Comparison of ENCODE assay signal across 7 cellular contexts in the genomic region with DNA sequence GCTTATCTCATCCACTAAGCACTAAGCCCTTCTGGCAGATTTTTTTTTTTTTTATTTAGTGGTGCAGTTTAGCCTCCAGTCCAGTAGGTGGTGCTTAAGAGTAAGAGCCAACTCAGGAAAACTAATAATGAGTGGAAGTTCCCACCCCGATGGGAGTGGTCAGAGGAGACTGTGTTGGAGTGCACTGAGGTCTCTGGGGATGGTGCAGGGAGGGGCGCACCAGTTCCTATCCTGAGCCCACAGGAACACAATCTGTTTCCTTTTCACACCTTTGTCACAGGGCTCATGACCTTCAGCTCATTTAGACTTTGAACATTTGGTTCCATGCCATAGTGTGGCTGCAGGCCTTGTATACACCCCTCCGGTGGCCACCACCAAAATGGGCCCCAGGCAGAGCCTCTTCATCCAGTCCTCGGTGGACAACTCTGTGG.
A peak's percentile ranks its signal among the peaks of the same experiment; 100 is the strongest.
DNase-seq lines count a peak whose midpoint lies in the region; ATAC-seq and TF ChIP-seq lines count a peak whose summit lies in the region.

No MANE protein-coding gene starts in this region.

- H3K27me3 ChIP-seq in cardiac muscle cell = no peaks in the 10 kb centered on the region

- H3K36me3 ChIP-seq in cardiac muscle cell = no peaks in the 10 kb centered on the region

- TF ChIP-seq CTCF in cardiac muscle cell (IDR thresholded peaks at IDR 0.05; ENCODE audit: low read depth, low read length) = peak; percentile 43

- H3K9me3 ChIP-seq in cardiac muscle cell (ENCODE audit: low read depth) = peaks cover 2% of the 10 kb centered on the region

- ATAC-seq in GM18868 (IDR thresholded peaks at IDR 0.05; ENCODE audit: unreplicated experiment) (peak; percentile 93), HG02623 (IDR thresholded peaks at IDR 0.05; ENCODE audit: unreplicated experiment) (peak; percentile 86)

- H3K4me1 ChIP-seq in cardiac muscle cell (ENCODE audit: low read depth) = no peaks in the 10 kb centered on the region

- no peak overlapping the region for H3K27ac ChIP-seq in cardiac muscle cell

- no peak overlapping the region for H3K4me3 ChIP-seq in cardiac muscle cell

- DNase-seq in NCI-H2171 treated with DMSO at 0.1 percent for 48 hours (lab: John Stamatoyannopoulos, UW) (peak; percentile 55), cardiac muscle cell (ENCODE audit: low read depth in 1 of 2, low spot score in 1 of 2) (no peak), activated T-cell treated with anti-CD3 and anti-CD28 coated beads for 4 hours (no peak)
- no peak for DNase-seq in activated CD4-positive, CD25-positive, alpha-beta regulatory T cell treated with anti-CD3 and anti-CD28 coated beads, Interleukin-2, amount 50 U/mL, for 72 hours
- DNase-seq in stimulated activated CD4-positive, alpha-beta T cell treated with anti-CD3 and anti-CD28 coated beads, Interleukin-4, amount 100 ng/mL, for 24 hours = no peak
